Comparison of ENCODE assay signal across 1 cellular context in the genomic region with DNA sequence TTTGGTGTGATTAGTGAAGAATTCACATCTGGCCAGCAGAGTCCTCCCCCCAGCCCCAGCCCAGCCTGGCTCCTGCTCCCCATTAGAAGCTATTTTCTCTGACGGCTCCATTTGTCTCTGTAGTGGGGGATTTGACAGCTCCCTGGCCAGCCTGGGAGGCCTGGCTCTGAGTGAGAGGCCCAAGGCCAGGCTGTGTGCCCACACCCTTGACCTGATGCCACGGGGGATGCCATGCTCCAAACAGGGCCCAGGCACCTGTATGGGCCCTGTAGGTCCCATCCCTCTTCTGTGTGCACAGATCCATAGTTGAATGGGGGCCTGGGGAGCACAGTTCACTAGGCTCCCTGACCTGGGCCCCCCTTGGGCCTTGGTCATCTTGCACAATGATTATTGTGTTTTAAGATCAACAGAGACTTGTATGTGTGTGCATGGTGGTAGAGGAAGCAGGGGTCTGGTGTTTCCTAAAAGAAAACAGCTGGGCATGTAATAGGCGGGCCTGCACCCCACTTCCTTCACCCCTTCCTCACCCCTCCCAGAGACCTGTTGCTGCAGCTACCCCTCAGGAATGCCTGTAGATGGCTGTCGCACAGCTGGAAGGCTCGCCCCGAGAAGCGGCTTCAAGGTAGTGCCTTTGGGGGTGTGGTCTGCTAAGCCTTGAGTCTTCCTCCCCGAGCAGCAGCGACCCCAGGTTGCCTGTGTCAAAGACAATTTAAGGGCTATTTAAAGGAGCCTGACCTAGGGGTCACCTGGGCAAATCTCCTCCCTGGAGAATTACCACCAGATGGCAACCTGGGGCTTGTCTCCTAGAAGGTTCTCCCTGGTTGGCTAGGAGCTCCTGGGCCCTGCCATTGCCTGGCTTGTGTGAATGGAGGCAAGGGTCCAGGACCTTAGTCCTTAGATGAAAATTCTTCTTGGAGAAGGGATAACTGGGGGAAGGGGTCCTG.
TF ChIP-seq lines count a peak whose summit lies in the region.

No MANE protein-coding gene starts in this region.

TF ChIP-seq in K562, 482 proteins besides CTCF, POLR2A, EP300 and RAD21:
- TF ChIP-seq TAL1 (IDR thresholded peaks at IDR 0.05) (no peak), ZNF644 (tag; IDR thresholded peaks at IDR 0.05; ENCODE audit: low read depth) (no peak), SMC3 (conservative IDR thresholded peaks at IDR 0.05; ENCODE audit: insufficient read depth, low read depth, low read length) (0 out of 2 replicates have a peak, but pooled peaks have one; percentile 37), HNRNPK (IDR thresholded peaks at IDR 0.05; ENCODE audit: low read depth, low read length, poor library complexity, severe bottlenecking) (no peak), RBM22 (IDR thresholded peaks at IDR 0.05; ENCODE audit: low read depth, low read length, poor library complexity, severe bottlenecking) (no peak)
